In genomic region chr17:58398574-58399266, GRCh38 we compare ENCODE assay signal across 18 cellular contexts. TPM values are rescaled to one million over a fixed set of nuclear protein-coding genes. Genes with fewer than 3 reads are reported as not detected.
DNase-seq lines count a peak whose midpoint lies in the region; FAIRE-seq and TF ChIP-seq lines count a peak whose summit lies in the region.
"Had no signal": no experiment of that assay in that cellular context is flagged by ENCODE, and none has a peak within 500 bp of the region (broad histone marks: within the 10 kb centered on the region; RNA-seq: fewer than 3 reads in every experiment).

No MANE protein-coding gene starts in this region.

- no peaks in the 10 kb centered on the region for H3K36me3 ChIP-seq in HEK293 (ENCODE audit: control insufficient read depth in 2 of 2, insufficient read depth in 1 of 2, low read length in 2 of 2)
- H3K36me3 ChIP-seq: BE2C, SJCRH30 had no signal

- peak; percentile 50 for FAIRE-seq in urothelium cell line (lab: Jason Lieb, UNC)

- POLR2A ChIA-PET in HEK293 (lab: Yijun Ruan, JAX), result interaction anchor here (1.0 kb wide), 1 partner anchor 19 kb away, joined by 3 read pairs; the partner anchor contains the start of gene RNF43

- H3K27ac Mint-ChIP-seq in mesothelial cell of epicardium, result peak overlapping the region; percentile 90
- H3K27ac Mint-ChIP-seq: CD4-positive, alpha-beta T cell; HFFc6 had no signal

- CTCF ChIA-PET in HEK293 (lab: Yijun Ruan, JAX), result interaction anchor here (0.6 to 0.8 kb wide), 2 partner anchors 9 to 53 kb away, joined by 3 to 5 read pairs; no protein-coding TSS in a partner anchor

- peaks cover 84% of the 10 kb centered on the region for H3K4me1 Mint-ChIP-seq in mesothelial cell of epicardium
- H3K4me1 Mint-ChIP-seq: IgD-negative memory B cell had no signal

- peak; percentile 66 for DNase-seq in NCI-H2081 treated with DMSO at 0.1 percent for 48 hours (lab: John Stamatoyannopoulos, UW)
- no peak for DNase-seq in mesothelial cell of epicardium (ENCODE audit: low spot score in 2 of 2, unreplicated experiment in 2 of 2)
- no peak for DNase-seq in urothelium cell line (ENCODE audit: low spot score)
- no peak for DNase-seq in stimulated activated CD4-positive, alpha-beta T cell treated with anti-CD3 and anti-CD28 coated beads, Interleukin-2, amount 100 ng/mL, for 48 hours
- DNase-seq in DMS 273 (lab: John Stamatoyannopoulos, UW; ENCODE audit: unreplicated experiment), result no peak
- no peak for DNase-seq in T-helper 2 cell
- DNase-seq: BE2C; CD4-positive, alpha-beta T cell; DMS79; HFFc6; NCI-H1930; NCI-H2171 treated with DMSO at 0.1 percent for 48 hours; NCI-H510A treated with DMSO at 0.1 percent for 48 hours; PC-9; SJCRH30 had no signal

- H3K4me3 Mint-ChIP-seq in mesothelial cell of epicardium, result no peak overlapping the region
- H3K4me3 Mint-ChIP-seq: CD4-positive, alpha-beta T cell; HFFc6; IgD-negative memory B cell had no signal

- H3K9me3 ChIP-seq in HEK293 (ENCODE audit: control insufficient read depth, insufficient read depth, low read depth, low read length), result no peaks in the 10 kb centered on the region
- H3K9me3 ChIP-seq: BE2C, SJCRH30 had no signal

- H3K27ac ChIP-seq in HEK293 (ENCODE audit: extremely low read depth, low read depth, low read length), result peak overlapping the region; percentile 7; the same call in 1 of the 2 replicates
- H3K27ac ChIP-seq: PC-9, SJCRH30 had no signal

- no peaks in the 10 kb centered on the region for H3K27me3 Mint-ChIP-seq in mesothelial cell of epicardium (ENCODE audit: low read depth)
- H3K27me3 Mint-ChIP-seq: CD4-positive, alpha-beta T cell; IgD-negative memory B cell had no signal

- H3K4me3 ChIP-seq in HEK293 (ENCODE audit: low read depth, low read length), result no peak overlapping the region
- H3K4me3 ChIP-seq: PC-9, SJCRH30 had no signal

- TF ChIP-seq CTCF in HEK293 (tag by site-specific recombination; IDR thresholded peaks at IDR 0.05) (no peak), mesothelial cell of epicardium (IDR thresholded peaks at IDR 0.05; ENCODE audit: unreplicated experiment) (no peak)

- H3K9me3 Mint-ChIP-seq in mesothelial cell of epicardium, result no peaks in the 10 kb centered on the region
- H3K9me3 Mint-ChIP-seq: CD4-positive, alpha-beta T cell; HFFc6; IgD-negative memory B cell had no signal

- peaks cover 32% of the 10 kb centered on the region for H3K4me1 ChIP-seq in HEK293 (ENCODE audit: control insufficient read depth, insufficient read depth, low read length)
- H3K4me1 ChIP-seq: BE2C had no signal

- H3K36me3 Mint-ChIP-seq in mesothelial cell of epicardium, result peaks cover 12% of the 10 kb centered on the region

TF ChIP-seq in HEK293, 187 proteins besides CTCF, POLR2A, EP300 and RAD21:
- TF ChIP-seq ZNF426 (tag by site-specific recombination; IDR thresholded peaks at IDR 0.05) (peak; percentile 3; the same call in 1 of the 2 replicates), EGR2 (tag by site-specific recombination; IDR thresholded peaks at IDR 0.05; ENCODE audit: low read depth) (peak; percentile 66), SCRT2 (tag by site-specific recombination; IDR thresholded peaks at IDR 0.05) (no peak), ZNF341 (tag by site-specific recombination; IDR thresholded peaks at IDR 0.05; ENCODE audit: low read depth) (peak; percentile 84), OSR2 (tag by site-specific recombination; IDR thresholded peaks at IDR 0.05) (peak; percentile 64; the same call in 1 of the 2 replicates), KLF9 (tag by site-specific recombination; IDR thresholded peaks at IDR 0.05; ENCODE audit: low read depth) (no peak), ZFHX2 (tag by site-specific recombination; conservative IDR thresholded peaks at IDR 0.05) (0 out of 2 replicates have a peak, but pooled peaks have one; percentile 46), ZNF843 (tag by site-specific recombination; IDR thresholded peaks at IDR 0.05) (0 out of 2 replicates have a peak, but pooled peaks have one; percentile 45), PBX3 (CRISPR knock-in tag; IDR thresholded peaks at IDR 0.05) (no peak), TCF7L2 (IDR thresholded peaks at IDR 0.05; ENCODE audit: borderline replicate concordance, low read depth, low read length) (peak; percentile 97), PRDM6 (tag by site-specific recombination; IDR thresholded peaks at IDR 0.05) (peak; percentile 72), ZIC2 (tag by site-specific recombination; IDR thresholded peaks at IDR 0.05) (peak; percentile 62), ZNF513 (tag by site-specific recombination; IDR thresholded peaks at IDR 0.05) (no peak), FEZF1 (tag by site-specific recombination; IDR thresholded peaks at IDR 0.05) (0 out of 2 replicates have a peak, but pooled peaks have one; percentile 43), WT1 (tag by site-specific recombination; IDR thresholded peaks at IDR 0.05) (peak; percentile 55; the same call in 1 of the 2 replicates), IKZF3 (tag by site-specific recombination; IDR thresholded peaks at IDR 0.05) (peak; percentile 37; the same call in 1 of the 2 replicates), ZBTB8A (tag by site-specific recombination; IDR thresholded peaks at IDR 0.05) (peak; percentile 48; the same call in 1 of the 2 replicates), SP7 (tag by site-specific recombination; IDR thresholded peaks at IDR 0.05) (peak; percentile 98)

RNA-seq across cellular contexts. Expression of gene RNF43, which starts 18.6 kb away (rescaled TPM):
- 38.7 to 40.3 TPM (median 39.0 TPM) in 3 replicates for total RNA-seq in mesothelial cell of epicardium
- total RNA-seq: HFFc6, LHCN-M2, SJCRH30 had no signal

RNA-seq across cellular contexts. Expression of gene SUPT4H1, which starts 46.7 kb away (rescaled TPM):
- total RNA-seq in mesothelial cell of epicardium, result 76.8 to 90.7 TPM (median 86.6 TPM) in 3 replicates
